9 cellular contexts compared by ENCODE assay signal in the genomic region with DNA sequence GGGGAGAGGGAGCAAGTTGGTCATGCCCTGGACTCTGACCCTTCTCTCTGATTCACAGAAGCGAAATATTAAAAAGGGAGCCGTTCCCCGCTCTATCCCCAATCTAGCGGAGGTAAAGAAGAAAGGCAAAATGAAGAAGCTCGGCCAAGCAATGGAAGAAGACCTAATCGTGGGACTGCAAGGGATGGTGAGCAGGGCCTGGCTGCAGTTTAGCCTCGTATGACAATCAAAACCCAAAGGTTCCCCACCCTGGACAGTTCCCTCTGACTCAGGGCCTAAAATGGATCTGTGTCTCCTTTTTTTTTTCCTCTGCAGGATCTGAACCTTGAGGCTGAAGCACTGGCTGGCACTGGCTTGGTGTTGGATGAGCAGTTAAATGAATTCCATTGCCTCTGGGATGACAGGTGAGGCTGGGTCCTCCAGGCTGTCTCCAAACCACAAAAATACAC. TPM values are rescaled to one million over a fixed set of nuclear protein-coding genes. Genes with fewer than 3 reads are reported as not detected.
DNase-seq lines count a peak whose midpoint lies in the region; ATAC-seq and TF ChIP-seq lines count a peak whose summit lies in the region.
"Had no signal": no experiment of that assay in that cellular context is flagged by ENCODE, and none has a peak within 500 bp of the region (broad histone marks: within the 10 kb centered on the region; RNA-seq: fewer than 3 reads in every experiment).

No MANE protein-coding gene starts in this region.

- H3K36me3 Mint-ChIP-seq in activated T-cell treated with anti-CD3 and anti-CD28 coated beads, Interleukin-2, amount 50 U/mL, for 4 hours (ENCODE audit: insufficient read depth), result peaks cover 5% of the 10 kb centered on the region

- H3K36me3 ChIP-seq in adrenal gland (replicated peaks in 1 of 2) (peaks cover 0 to 9% of the 10 kb centered on the region in 2 donors), right lobe of liver (no peaks in the 10 kb centered on the region), tibial artery (peaks cover 0 to 16% (median 0%) of the 10 kb centered on the region in 3 donors)

- H3K4me3 Mint-ChIP-seq in activated T-cell treated with anti-CD3 and anti-CD28 coated beads, Interleukin-2, amount 50 U/mL, for 4 hours, result peak overlapping the region; percentile 94

- no peak for ATAC-seq in activated T-cell treated with anti-CD3 and anti-CD28 coated beads, Interleukin-2, amount 50 U/mL, for 4 hours
- ATAC-seq in right lobe of liver (no peak), HG03025 (IDR thresholded peaks at IDR 0.05; ENCODE audit: low FRiP score, unreplicated experiment) (no peak), HG03039 (IDR thresholded peaks at IDR 0.05; ENCODE audit: unreplicated experiment) (no peak), GM18519 (IDR thresholded peaks at IDR 0.05; ENCODE audit: low FRiP score, unreplicated experiment) (no peak)

- WGBS in adrenal gland, 4 donors, result 38 to 62% (median 53%) methylated on average over 7 of the region's 7 CpGs; no CpG with 5 or more reads in 1 of the 4 donors
- WGBS in right lobe of liver (ENCODE audit: insufficient coverage, low coverage, low lambda C conversion rate, missing lambda C conversion rate), result 38% methylated on average over 5 of the region's 7 CpGs

- H3K27me3 ChIP-seq in adrenal gland, result no peaks in the 10 kb centered on the region
- no peaks in the 10 kb centered on the region for H3K27me3 ChIP-seq in right lobe of liver
- no peaks in the 10 kb centered on the region for H3K27me3 ChIP-seq in tibial artery

- H3K9me3 Mint-ChIP-seq in activated T-cell treated with anti-CD3 and anti-CD28 coated beads, Interleukin-2, amount 50 U/mL, for 4 hours, result no peaks in the 10 kb centered on the region

- H3K4me3 ChIP-seq in adrenal gland, result peak overlapping the region in 2 of 4 donors; percentile 30 to 61
- peak overlapping the region; percentile 36 to 55 (median 53) for H3K4me3 ChIP-seq in right lobe of liver
- peak overlapping the region; percentile 58 to 62 for H3K4me3 ChIP-seq in tibial artery

- H3K4me1 ChIP-seq in adrenal gland (replicated peaks in 1 of 2) (no peaks in the 10 kb centered on the region), right lobe of liver (no peaks in the 10 kb centered on the region), tibial artery (peaks cover 0 to 8% (median 0%) of the 10 kb centered on the region in 4 donors)

- DNase-seq in activated T-cell treated with anti-CD3 and anti-CD28 coated beads, Interleukin-2, amount 50 U/mL, for 4 hours, result no peak
- no peak for DNase-seq in activated T-cell treated with anti-CD3 and anti-CD28 coated beads for 4 hours
- no peak for DNase-seq in adrenal gland
- no peak for DNase-seq in right lobe of liver
- DNase-seq in tibial artery, result no peak
- DNase-seq: hippocampal formation had no signal

- TF ChIP-seq CTCF in adrenal gland (IDR thresholded peaks at IDR 0.05) (no peak), right lobe of liver (IDR thresholded peaks at IDR 0.05) (no peak), tibial artery (IDR thresholded peaks at IDR 0.05) (no peak)

- H3K27ac ChIP-seq in adrenal gland, result peak overlapping the region; percentile 82 to 100 (median 94)
- H3K27ac ChIP-seq in right lobe of liver, result peak overlapping the region; percentile 77 to 93 (median 88)
- H3K27ac ChIP-seq in tibial artery, result peak overlapping the region; percentile 93 to 95

- H3K4me1 Mint-ChIP-seq in activated T-cell treated with anti-CD3 and anti-CD28 coated beads, Interleukin-2, amount 50 U/mL, for 4 hours (ENCODE audit: low read depth), result peaks cover 17% of the 10 kb centered on the region

- no peaks in the 10 kb centered on the region for H3K27me3 Mint-ChIP-seq in activated T-cell treated with anti-CD3 and anti-CD28 coated beads, Interleukin-2, amount 50 U/mL, for 4 hours (ENCODE audit: low read depth)

- H3K9me3 ChIP-seq in adrenal gland (replicated peaks in 1 of 3) (no peaks in the 10 kb centered on the region), right lobe of liver (no peaks in the 10 kb centered on the region), tibial artery (no peaks in the 10 kb centered on the region)

- intact Hi-C loops in adrenal gland (cut with DNase I) (no loop called here), right lobe of liver (cut with DNase I) (no loop called here), tibial artery (cut with DNase I; ENCODE audit: low total_unique reads) (loop anchor here (5.0 kb wide), 1 partner anchor 66 kb away; no protein-coding TSS in a partner anchor)

- TF ChIP-seq POLR2A in adrenal gland (IDR thresholded peaks at IDR 0.05), result no peak
- no peak for TF ChIP-seq POLR2A in right lobe of liver (IDR thresholded peaks at IDR 0.05)

RNA-seq across cellular contexts. Expression of gene HDAC6, which starts 1.0 kb away (rescaled TPM):
- total RNA-seq in activated T-cell treated with anti-CD3 and anti-CD28 coated beads, Interleukin-2, amount 50 U/mL, for 4 hours, result 10 to 100 TPM; 40.2 to 52.1 (median 44.2) TPM
- total RNA-seq in adrenal gland (100 to 1,000 TPM in 1 of 8 donors, 10 to 100 TPM in 7; 45.1 to 142 (median 71.8) TPM), right lobe of liver (100 to 1,000 TPM in 5 of 6 experiments, 10 to 100 TPM in 1; 84.4 to 173 (median 136) TPM)
- 100 to 1,000 TPM in 2 of 3 donors, 10 to 100 TPM in 1; 87.2 to 303 (median 135) TPM for polyA plus RNA-seq in adrenal gland

RNA-seq across cellular contexts. Expression of gene GATA1, which starts 16.4 kb away (rescaled TPM):
- total RNA-seq in activated T-cell treated with anti-CD3 and anti-CD28 coated beads, Interleukin-2, amount 50 U/mL, for 4 hours, result under 1 TPM; 0.27 to 0.40 (median 0.33) TPM
- total RNA-seq in adrenal gland, result under 1 TPM in 2 of 8 donors, not detected in 6; 0.27 to 0.43 TPM
- polyA plus RNA-seq in adrenal gland, result not detected
- total RNA-seq in right lobe of liver, result 1 to 10 TPM in 1 of 6 experiments, under 1 TPM in 1, not detected in 4; 0.37 to 1.2 TPM

RNA-seq across cellular contexts. Expression of gene ERAS, which starts 23.5 kb away (rescaled TPM):
- under 1 TPM in 1 of 3 donors, not detected in 2; 0.37 TPM for total RNA-seq in activated T-cell treated with anti-CD3 and anti-CD28 coated beads, Interleukin-2, amount 50 U/mL, for 4 hours
- total RNA-seq in adrenal gland, result not detected
- polyA plus RNA-seq in adrenal gland, result under 1 TPM in 1 of 3 donors, not detected in 2; 0.20 TPM
- total RNA-seq in right lobe of liver, result not detected

RNA-seq across cellular contexts. Expression of gene PCSK1N, which starts 32.6 kb away (rescaled TPM):
- total RNA-seq in activated T-cell treated with anti-CD3 and anti-CD28 coated beads, Interleukin-2, amount 50 U/mL, for 4 hours, result 1 to 10 TPM; 2.8 to 3.4 (median 2.9) TPM
- total RNA-seq in adrenal gland (100 to 1,000 TPM in 1 of 8 donors, 10 to 100 TPM in 2, 1 to 10 TPM in 4, under 1 TPM in 1; 0.97 to 151 (median 5.3) TPM), right lobe of liver (1 to 10 TPM in 1 of 6 experiments, under 1 TPM in 1, not detected in 4; 0.20 to 1.4 TPM)
- polyA plus RNA-seq in adrenal gland, result 100 to 1,000 TPM in 2 of 3 donors, under 1 TPM in 1; 0.24 to 297 (median 113) TPM

RNA-seq across cellular contexts. Expression of gene GLOD5, which starts 41.3 kb away (rescaled TPM):
- not detected for total RNA-seq in activated T-cell treated with anti-CD3 and anti-CD28 coated beads, Interleukin-2, amount 50 U/mL, for 4 hours
- total RNA-seq in adrenal gland, result not detected
- not detected for polyA plus RNA-seq in adrenal gland
- total RNA-seq in right lobe of liver, result 1 to 10 TPM in 5 of 6 experiments, under 1 TPM in 1; 0.98 to 4.1 (median 2.9) TPM
